Comparison of ENCODE assay signal across 9 cellular contexts in genomic region chr10:69344591-69345244, GRCh38.
A peak's percentile ranks its signal among the peaks of the same experiment; 100 is the strongest.
DNase-seq lines count a peak whose midpoint lies in the region; ATAC-seq and TF ChIP-seq lines count a peak whose summit lies in the region.
"Had no signal": no experiment of that assay in that cellular context is flagged by ENCODE, and none has a peak within 500 bp of the region (broad histone marks: within the 10 kb centered on the region; RNA-seq: fewer than 3 reads in every experiment).

No MANE protein-coding gene starts in this region.

- in situ Hi-C loops in GM13977 (cut with MboI; ENCODE audit: low pct_unique_long_range_greater_than_20kb, low sequenced_read_pairs, unreplicated experiment): no loop called here

- peaks cover 26% of the 10 kb centered on the region for H3K36me3 Mint-ChIP-seq in activated T-cell treated with anti-CD3 and anti-CD28 coated beads, Interleukin-2, amount 50 U/mL, for 4 hours (ENCODE audit: insufficient read depth)
- H3K36me3 Mint-ChIP-seq in progenitor cell of endocrine pancreas (ENCODE audit: insufficient read depth): peaks cover 11% of the 10 kb centered on the region

- TF ChIP-seq CTCF in progenitor cell of endocrine pancreas (IDR thresholded peaks at IDR 0.05; ENCODE audit: unreplicated experiment) (no peak), GM13977 (IDR thresholded peaks at IDR 0.05; ENCODE audit: extremely low read depth, insufficient read depth, missing control alignments) (no peak)

- peaks cover 79% of the 10 kb centered on the region for H3K4me1 Mint-ChIP-seq in activated T-cell treated with anti-CD3 and anti-CD28 coated beads, Interleukin-2, amount 50 U/mL, for 4 hours (ENCODE audit: low read depth)
- peaks cover 5% of the 10 kb centered on the region for H3K4me1 Mint-ChIP-seq in progenitor cell of endocrine pancreas (ENCODE audit: low read depth)

- peak; percentile 67 for ATAC-seq in HG02763 (IDR thresholded peaks at IDR 0.05; ENCODE audit: unreplicated experiment)
- ATAC-seq in activated T-cell treated with anti-CD3 and anti-CD28 coated beads, Interleukin-2, amount 50 U/mL, for 4 hours: peak; percentile 61 to 68

- peak overlapping the region; percentile 24 for H3K4me3 Mint-ChIP-seq in activated T-cell treated with anti-CD3 and anti-CD28 coated beads, Interleukin-2, amount 50 U/mL, for 4 hours
- H3K4me3 Mint-ChIP-seq in progenitor cell of endocrine pancreas (ENCODE audit: low read depth): no peak overlapping the region

- DNase-seq in NCI-H510A treated with DMSO at 0.1 percent for 48 hours (lab: John Stamatoyannopoulos, UW) (peak; percentile 64), NCI-H510A (lab: John Stamatoyannopoulos, UW) (no peak), progenitor cell of endocrine pancreas (ENCODE audit: low spot score, unreplicated experiment) (no peak), NCI-H1048 (lab: John Stamatoyannopoulos, UW) (no peak), GM13977 (ENCODE audit: low spot score) (no peak)
- no peak for DNase-seq in activated T-cell treated with anti-CD3 and anti-CD28 coated beads, Interleukin-2, amount 50 U/mL, for 4 hours
- no peak for DNase-seq in stimulated activated CD4-positive, alpha-beta T cell treated with anti-CD3 and anti-CD28 coated beads, Interleukin-12 subunit alpha, Interleukin-12 subunit beta, amount 100 ng/mL, for 4 hours
- DNase-seq: GM23248 had no signal

- no peaks in the 10 kb centered on the region for H3K27me3 Mint-ChIP-seq in activated T-cell treated with anti-CD3 and anti-CD28 coated beads, Interleukin-2, amount 50 U/mL, for 4 hours (ENCODE audit: low read depth)
- H3K27me3 Mint-ChIP-seq in progenitor cell of endocrine pancreas: peaks cover 4% of the 10 kb centered on the region

- H3K27ac Mint-ChIP-seq in progenitor cell of endocrine pancreas: peak overlapping the region; percentile 16

- no peaks in the 10 kb centered on the region for H3K9me3 Mint-ChIP-seq in activated T-cell treated with anti-CD3 and anti-CD28 coated beads, Interleukin-2, amount 50 U/mL, for 4 hours
- no peaks in the 10 kb centered on the region for H3K9me3 Mint-ChIP-seq in progenitor cell of endocrine pancreas (ENCODE audit: low read depth)
